21 cellular contexts compared by ENCODE assay signal in genomic region chr14:33933386-33933934, GRCh38. TPM values are rescaled to one million over a fixed set of nuclear protein-coding genes. Genes with fewer than 3 reads are reported as not detected.
A peak's percentile ranks its signal among the peaks of the same experiment; 100 is the strongest.
DNase-seq lines count a peak whose midpoint lies in the region; ATAC-seq, FAIRE-seq and TF ChIP-seq lines count a peak whose summit lies in the region.
"Had no signal": no experiment of that assay in that cellular context is flagged by ENCODE, and none has a peak within 500 bp of the region (broad histone marks: within the 10 kb centered on the region; RNA-seq: fewer than 3 reads in every experiment).

No MANE protein-coding gene starts in this region.

- peaks cover 0 to 78% (median 47%) of the 10 kb centered on the region in 12 donors for H3K4me1 ChIP-seq in heart left ventricle
- peaks cover 8% of the 10 kb centered on the region for H3K4me1 ChIP-seq in colonic mucosa
- peaks cover 24% of the 10 kb centered on the region for H3K4me1 ChIP-seq in HepG2 (ENCODE audit: insufficient read depth, low read length)
- 0 out of 2 replicates have a peak, but pooled peaks cover 4% of the 10 kb centered on the region for H3K4me1 ChIP-seq in GM23248 (ENCODE audit: insufficient read depth)

- TF ChIP-seq EP300 in HepG2 (IDR thresholded peaks at IDR 0.05; ENCODE audit: low read depth in 2 of 2, low read length in 2 of 2) (no peak), HepG2 (CRISPR knock-in tag; IDR thresholded peaks at IDR 0.05; ENCODE audit: borderline replicate concordance) (no peak)

- no peaks in the 10 kb centered on the region; the same call in 1 of the 2 replicates for H4K20me1 ChIP-seq in HepG2 (ENCODE audit: insufficient read depth, low read length)
- no peaks in the 10 kb centered on the region for H4K20me1 ChIP-seq in GM23248 (ENCODE audit: insufficient read depth)

- H3K27ac ChIP-seq in heart left ventricle (peak overlapping the region in 10 of 12 donors; percentile 29 to 71 (median 58)), colonic mucosa (peak overlapping the region; percentile 54), HepG2 (ENCODE audit: extremely low read length, insufficient read depth, low read length) (no peak overlapping the region), substantia nigra (ENCODE audit: low read depth, low read length, poor library complexity, severe bottlenecking) (peak overlapping the region; percentile 46), GM23248 (no peak overlapping the region)
- H3K27ac ChIP-seq: epithelial cell of prostate, SJCRH30, tibial artery had no signal

- no peak for TF ChIP-seq POLR2A in heart left ventricle (IDR thresholded peaks at IDR 0.05)
- TF ChIP-seq POLR2A in HepG2 (IDR thresholded peaks at IDR 0.05; ENCODE audit: insufficient read depth in 1 of 2, low read depth in 2 of 2, low read length in 2 of 2) = no peak

- H3K9ac ChIP-seq in colonic mucosa (ENCODE audit: low read depth in 2 of 2, low read length in 2 of 2) (no peak overlapping the region), HepG2 (ENCODE audit: insufficient read depth, low read depth, low read length) (no peak overlapping the region), GM23248 (no peak overlapping the region)

- H3K4me2 ChIP-seq in HepG2 (ENCODE audit: low read depth, low read length) (no peak overlapping the region), GM23248 (ENCODE audit: unreplicated experiment) (no peak overlapping the region)

- H2AFZ ChIP-seq in HepG2 (ENCODE audit: low read length) (no peak overlapping the region), GM23248 (no peak overlapping the region)

- no peaks in the 10 kb centered on the region for H3K9me3 ChIP-seq in heart left ventricle
- no peaks in the 10 kb centered on the region for H3K9me3 ChIP-seq in colonic mucosa
- H3K9me3 ChIP-seq in HepG2 (ENCODE audit: low read length) = no peaks in the 10 kb centered on the region
- H3K9me3 ChIP-seq in GM23248 (ENCODE audit: low read depth) = no peaks in the 10 kb centered on the region
- H3K9me3 ChIP-seq: SJCRH30, tibial artery had no signal

- in situ Hi-C loops in HepG2 (cut with HindIII; ENCODE audit: extremely low pct_ligation_motif_present, low pct_unique_long_range_greater_than_20kb) = no loop called here
- in situ Hi-C loops in GM23248 (cut with MboI) = no loop called here

- peaks cover 0 to 24% (median 10%) of the 10 kb centered on the region in 9 donors for H3K36me3 ChIP-seq in heart left ventricle
- no peaks in the 10 kb centered on the region for H3K36me3 ChIP-seq in colonic mucosa
- H3K36me3 ChIP-seq in HepG2 (replicated peaks in 1 of 2; ENCODE audit: control insufficient read depth in 1 of 2, insufficient read depth in 2 of 2, low read length in 2 of 2) = no peaks in the 10 kb centered on the region; a peak in 1 of 5 replicates
- H3K36me3 ChIP-seq in GM23248 (ENCODE audit: low read depth) = no peaks in the 10 kb centered on the region

- CTCF ChIA-PET in HepG2 (lab: Yijun Ruan, JAX; ENCODE audit: low intra/inter-chr PET ratio, low total read pairs) = no interaction called here

- no peak overlapping the region for H3K4me3 ChIP-seq in heart left ventricle
- no peak overlapping the region for H3K4me3 ChIP-seq in colonic mucosa
- H3K4me3 ChIP-seq in HepG2 (replicated peaks in 1 of 3; ENCODE audit: insufficient read depth in 1 of 3, low read depth in 2 of 3, low read length in 3 of 3) = no peak overlapping the region
- no peak overlapping the region for H3K4me3 ChIP-seq in GM23248
- H3K4me3 ChIP-seq: SJCRH30, tibial artery had no signal

- 14 to 21% (median 18%) methylated on average over 8 of the region's 8 CpGs for WGBS in heart left ventricle, 4 donors
- WGBS in HepG2 (ENCODE audit: low lambda C conversion rate) = 48% methylated on average over 8 of the region's 8 CpGs
- WGBS in GM23248 (ENCODE audit: low coverage in 1 of 2, low lambda C conversion rate in 2 of 2, missing lambda C conversion rate in 2 of 2), 2 experiments = 54 to 55% methylated on average over 8 of the region's 8 CpGs

- intact Hi-C loops in heart left ventricle (cut with DNase I) (loop anchor here in 1 of 10 donors (5.0 kb wide), 1 partner anchor 294 kb away; no protein-coding TSS in a partner anchor), Right ventricle myocardium inferior (cut with DNase I) (loop anchor here (5.0 kb wide), 1 partner anchor 86 kb away; no protein-coding TSS in a partner anchor), colonic mucosa (cut with DNase I) (no loop called here), HepG2 (cut with micrococcal nuclease; ENCODE audit: unreplicated experiment) (no loop called here)

- POLR2A ChIA-PET in HepG2 (lab: Yijun Ruan, JAX) = no interaction called here

- BruUV-seq in HepG2 (replicated peaks; lab: Mats Ljungman, UMichigan) = no TSS peak

- FAIRE-seq in HepG2 (lab: Jason Lieb, UNC) (no peak), frontal cortex (lab: Jason Lieb, UNC) (no peak)

- H3F3A ChIP-seq in GM23248 (ENCODE audit: insufficient read depth) = no peaks in the 10 kb centered on the region

- DNase-seq in heart left ventricle (no peak), Right ventricle myocardium inferior (ENCODE audit: missing footprints) (no peak), colonic mucosa (no peak), HepG2 (ENCODE audit: low spot score) (no peak), substantia nigra (lab: John Stamatoyannopoulos, UW) (no peak), ureter (ENCODE audit: low spot score) (no peak), frontal cortex (ENCODE audit: low spot score in 2 of 2) (no peak), GM23248 (no peak)
- DNase-seq: activated CD4-positive, CD25-positive, alpha-beta regulatory T cell; activated CD8-positive, alpha-beta memory T cell treated with anti-CD3 and anti-CD28 coated beads for 24 hours; activated T-cell treated with anti-CD3 and anti-CD28 coated beads, Interleukin-2, amount 50 U/mL, for 72 hours; CD4-positive, alpha-beta T cell; immature natural killer cell; NCI-H1694; NCI-H510A; T-helper 2 cell; tibial artery had no signal

- no peaks in the 10 kb centered on the region for H3K9me2 ChIP-seq in GM23248 (ENCODE audit: insufficient read depth)

- TF ChIP-seq CTCF in heart left ventricle (IDR thresholded peaks at IDR 0.05) (no peak), colonic mucosa (IDR thresholded peaks at IDR 0.05) (no peak), HepG2 (CRISPR knock-in tag; IDR thresholded peaks at IDR 0.05) (no peak)

- ATAC-seq in heart left ventricle = no peak
- ATAC-seq in Right ventricle myocardium inferior = no peak
- ATAC-seq in HepG2 = no peak
- ATAC-seq: activated T-cell treated with anti-CD3 and anti-CD28 coated beads, Interleukin-2, amount 50 U/mL, for 72 hours had no signal

- H3K79me2 ChIP-seq in HepG2 (ENCODE audit: insufficient read depth, low read length) (peaks cover 2% of the 10 kb centered on the region), GM23248 (ENCODE audit: insufficient read depth) (no peaks in the 10 kb centered on the region)

- TF ChIP-seq RAD21 in HepG2 (CRISPR knock-in tag; IDR thresholded peaks at IDR 0.05) = no peak

- no peaks in the 10 kb centered on the region for H3K27me3 ChIP-seq in heart left ventricle
- H3K27me3 ChIP-seq in colonic mucosa = no peaks in the 10 kb centered on the region
- H3K27me3 ChIP-seq in HepG2 (ENCODE audit: control insufficient read depth in 1 of 2, insufficient read depth in 2 of 2, low read length in 2 of 2) = no peaks in the 10 kb centered on the region
- H3K27me3 ChIP-seq in GM23248 (replicated peaks; ENCODE audit: insufficient read depth) = no peaks in the 10 kb centered on the region
- H3K27me3 ChIP-seq: SJCRH30, tibial artery had no signal

TF ChIP-seq in HepG2, 621 proteins besides CTCF, POLR2A, EP300 and RAD21 (continues in another document):
- TF ChIP-seq EZH2 (conservative IDR thresholded peaks at IDR 0.05; ENCODE audit: low read depth, low read length) = 0 out of 2 replicates have a peak, but pooled peaks have one; percentile 48
- TF ChIP-seq TRIM24 (CRISPR knock-in tag; IDR thresholded peaks at IDR 0.05) = no peak
- TF ChIP-seq ATRX (CRISPR knock-in tag; IDR thresholded peaks at IDR 0.05; ENCODE audit: borderline replicate concordance) = no peak

RNA-seq across cellular contexts. Expression of gene EGLN3, which starts 17.4 kb away (rescaled TPM):
- total RNA-seq in heart left ventricle (100 to 1,000 TPM in 6 of 9 donors, 10 to 100 TPM in 3; 46.5 to 221 (median 138) TPM), Right ventricle myocardium inferior (136 TPM), colonic mucosa (100 to 1,000 TPM in 1 of 2 donors, 10 to 100 TPM in 1; 86.3 to 292 TPM), HepG2 (2016; rRNA removed; fragmentation: Illumina TruSeq; extraction: Trizol) (0.18 TPM in 2 replicates), ureter (59.5 TPM), frontal cortex (9.0 TPM)
- polyA plus RNA-seq in heart left ventricle (100 to 1,000 TPM in 1 of 2 donors, 10 to 100 TPM in 1; 69.8 to 308 TPM), HepG2 (2011; rRNA removed) (27.3 and 30.1 TPM in 2 replicates), GM23248 (2016; fragmentation: Nextera tagmentation; extraction: Ambion mirVana) (0.11 and 0.14 TPM in 2 replicates)
- not detected in 2 replicates for total RNA-seq in HepG2 (2016; cell fraction: cytosol; rRNA removed; fragmentation: Illumina TruSeq; extraction: Trizol; ENCODE audit: low read depth)
- 0.13 and 0.39 TPM in 2 replicates for total RNA-seq in HepG2 (2016; cell fraction: insoluble cytoplasmic fraction; rRNA removed; fragmentation: Illumina TruSeq; extraction: Trizol)
- 0.07 and 0.12 TPM in 2 replicates for total RNA-seq in HepG2 (2016; cell fraction: membrane; rRNA removed; fragmentation: Illumina TruSeq; extraction: Trizol)
- not detected in 2 replicates for total RNA-seq in HepG2 (2016; cell fraction: nucleus; rRNA removed; fragmentation: Illumina TruSeq; extraction: Trizol)
- 13.7 and 27.8 TPM in 2 replicates for polyA plus RNA-seq in HepG2 (2011; cell fraction: cytosol; rRNA removed)
- 14.1 and 18.4 TPM in 2 replicates for polyA plus RNA-seq in HepG2 (2011; cell fraction: nucleus; rRNA removed)
- 89.8 and 101 TPM in 2 replicates for polyA plus RNA-seq in HepG2 (2012)
- polyA plus RNA-seq in HepG2 (2016; cell fraction: cytosol; fragmentation: Illumina TruSeq; extraction: Trizol; ENCODE audit: low read depth) = not detected in 2 replicates
- 0.11 and 0.19 TPM in 2 replicates for polyA plus RNA-seq in HepG2 (2016; cell fraction: insoluble cytoplasmic fraction; fragmentation: Illumina TruSeq; extraction: Trizol; ENCODE audit: low read depth)
- polyA plus RNA-seq in HepG2 (2016; cell fraction: membrane; fragmentation: Illumina TruSeq; extraction: Trizol; ENCODE audit: low read depth) = 0.17 TPM in 1 of 2 replicates, not detected in the other
- not detected in 2 replicates for polyA plus RNA-seq in HepG2 (2016; cell fraction: nucleus; fragmentation: Illumina TruSeq; extraction: Trizol; ENCODE audit: insufficient read depth, low read depth)
- 8.9 and 29.0 TPM in 2 replicates for polyA minus RNA-seq in HepG2 (2011; rRNA and poly(A)+ RNA removed; ENCODE audit: low replicate concordance)
- 24.4 and 43.2 TPM in 2 replicates for polyA minus RNA-seq in HepG2 (2011; cell fraction: cytosol; rRNA and poly(A)+ RNA removed)
- 23.8 and 49.0 TPM in 2 replicates for polyA minus RNA-seq in HepG2 (2011; cell fraction: nucleus; rRNA and poly(A)+ RNA removed)
- 0.22 TPM in 1 of 2 replicates, not detected in the other for total RNA-seq in GM23248 (2014; rRNA removed; shearing (Covaris generic))
- total RNA-seq: OCI-LY7 had no signal
- polyA plus RNA-seq: neural cell had no signal

Comparison
In these comparisons a context has a peak if more than half of its experiments do, and no peak if none do; other contexts are left out.
1. H3K27ac ChIP-seq: peak in heart left ventricle (10 of 12), colonic mucosa (single experiment) and substantia nigra (single experiment); none in HepG2 (single experiment) and GM23248 (single experiment).